8 cellular contexts compared by ENCODE assay signal in genomic region chr1:111448918-111449702, GRCh38. TPM values are rescaled to one million over a fixed set of nuclear protein-coding genes. Genes with fewer than 3 reads are reported as not detected.
DNase-seq lines count a peak whose midpoint lies in the region; ATAC-seq, FAIRE-seq and TF ChIP-seq lines count a peak whose summit lies in the region.

ATP5PB (plus strand) TSS chr1:111449464; CDS start chr1:111449542, 78 bp downstream.
WDR77 (minus strand) TSS chr1:111449256; CDS start chr1:111449169, 87 bp downstream.

- H3K9me3 ChIP-seq in ascending aorta (no peaks in the 10 kb centered on the region), right atrium auricular region (no peaks in the 10 kb centered on the region), psoas muscle (no peaks in the 10 kb centered on the region)

- FAIRE-seq in urothelium cell line (lab: Jason Lieb, UNC): peak; percentile 80

- 0 to 1% (median 0%) methylated on average over 39 to 54 of the region's 54 CpGs for WGBS in psoas muscle, 3 donors

- peaks cover 13 to 29% of the 10 kb centered on the region in 2 donors for H3K4me1 ChIP-seq in ascending aorta
- peaks cover 0 to 45% of the 10 kb centered on the region in 2 donors for H3K4me1 ChIP-seq in right atrium auricular region
- H3K4me1 ChIP-seq in psoas muscle: peaks cover 48% of the 10 kb centered on the region

- H3K27ac ChIP-seq in ascending aorta (peak within 1 kb of the TSS; percentile 80 to 84), right atrium auricular region (peak within 1 kb of the TSS; percentile 84 to 87), psoas muscle (peak within 1 kb of the TSS; percentile 89)

- H3K27ac Mint-ChIP-seq in T-helper 2 cell treated with Interferon-gamma antibody and Interleukin-4, amounts not matched to agents 5 μg/mL and 100 μg/mL, for 36 hours: peak within 1 kb of the TSS; percentile 97

- peaks cover 51% of the 10 kb centered on the region for H3K36me3 Mint-ChIP-seq in T-helper 2 cell treated with Interferon-gamma antibody and Interleukin-4, amounts not matched to agents 5 μg/mL and 100 μg/mL, for 36 hours (ENCODE audit: low read depth)

- H3K27me3 Mint-ChIP-seq in T-helper 2 cell treated with Interferon-gamma antibody and Interleukin-4, amounts not matched to agents 5 μg/mL and 100 μg/mL, for 36 hours (ENCODE audit: low read depth): no peaks in the 10 kb centered on the region

- H3K27me3 ChIP-seq in ascending aorta (no peaks in the 10 kb centered on the region), right atrium auricular region (no peaks in the 10 kb centered on the region), psoas muscle (ENCODE audit: insufficient read depth in 3 of 3, low read length in 2 of 3) (no peaks in the 10 kb centered on the region)

- H3K4me1 Mint-ChIP-seq in T-helper 2 cell treated with Interferon-gamma antibody and Interleukin-4, amounts not matched to agents 5 μg/mL and 100 μg/mL, for 36 hours (ENCODE audit: low read depth): peaks cover 52% of the 10 kb centered on the region

- DNase-seq in NCI-H1930 (lab: John Stamatoyannopoulos, UW): peak; percentile 97 to 99
- peak; percentile 94 for DNase-seq in T-helper 2 cell treated with Interferon-gamma antibody and Interleukin-4, amounts not matched to agents 5 μg/mL and 100 μg/mL, for 36 hours (ENCODE audit: low spot score)
- DNase-seq in ascending aorta (ENCODE audit: low spot score in 2 of 2): peak; percentile 89 to 98
- DNase-seq in right atrium auricular region (ENCODE audit: low spot score): peak; percentile 98
- peak; percentile 93 to 97 for DNase-seq in psoas muscle
- DNase-seq in urothelium cell line (ENCODE audit: low spot score): peak; percentile 100

- no peaks in the 10 kb centered on the region for H3K9me3 Mint-ChIP-seq in T-helper 2 cell treated with Interferon-gamma antibody and Interleukin-4, amounts not matched to agents 5 μg/mL and 100 μg/mL, for 36 hours

- intact Hi-C loops in ascending aorta (cut with DNase I) (loop anchor here (1.0 to 10.0 kb wide), 6 partner anchors 306 to 1266 kb away; partner anchors contain the start of genes CEPT1, DDX20, DRAM2 and LRIF1), psoas muscle (cut with DNase I) (loop anchor here (5.0 to 10.0 kb wide), 3 partner anchors 304 to 1104 kb away; partner anchors contain the start of genes CEPT1 (in 2 of the 2) and DRAM2 (in 2 of the 2))

- H3K4me3 ChIP-seq in ascending aorta (peak within 1 kb of the TSS; percentile 85 to 96), right atrium auricular region (peak within 1 kb of the TSS; percentile 72 to 78), psoas muscle (peak within 1 kb of the TSS; percentile 86)

- peaks cover 4 to 21% of the 10 kb centered on the region in 2 donors for H3K36me3 ChIP-seq in ascending aorta
- H3K36me3 ChIP-seq in right atrium auricular region: peaks cover 6% of the 10 kb centered on the region
- peaks cover 10 to 49% of the 10 kb centered on the region in 2 donors for H3K36me3 ChIP-seq in psoas muscle (ENCODE audit: insufficient read depth in 1 of 2, low read depth in 1 of 2)

- peak in 1 of 3 experiments; percentile 7 for TF ChIP-seq CTCF in ascending aorta (IDR thresholded peaks at IDR 0.05)
- TF ChIP-seq CTCF in right atrium auricular region (IDR thresholded peaks at IDR 0.05): no peak
- TF ChIP-seq CTCF in psoas muscle (IDR thresholded peaks at IDR 0.05): peak; percentile 9

- ATAC-seq in GM18502 (IDR thresholded peaks at IDR 0.05; ENCODE audit: poor library complexity, unreplicated experiment) (peak; percentile 93), HG02970 (IDR thresholded peaks at IDR 0.05; ENCODE audit: low FRiP score, unreplicated experiment) (peak; percentile 94), psoas muscle (peak; percentile 96 to 99 (median 98))

- peak within 1 kb of the TSS; percentile 99 for H3K4me3 Mint-ChIP-seq in T-helper 2 cell treated with Interferon-gamma antibody and Interleukin-4, amounts not matched to agents 5 μg/mL and 100 μg/mL, for 36 hours

RNA-seq across cellular contexts. Expression of gene ATP5PB, which starts in this region (rescaled TPM):
- 24.7 TPM for total RNA-seq in ascending aorta
- 100 to 1,000 TPM; 297 to 429 TPM for total RNA-seq in right atrium auricular region
- total RNA-seq in psoas muscle: 100 to 1,000 TPM; 272 to 484 (median 398) TPM
- 100 to 1,000 TPM; 378 to 649 (median 465) TPM for polyA plus RNA-seq in psoas muscle

RNA-seq across cellular contexts. Expression of gene WDR77, which starts in this region (rescaled TPM):
- total RNA-seq in ascending aorta: 31.2 TPM
- total RNA-seq in right atrium auricular region: 10 to 100 TPM; 29.9 to 44.0 TPM
- 10 to 100 TPM; 35.3 to 48.2 (median 42.9) TPM for total RNA-seq in psoas muscle
- polyA plus RNA-seq in psoas muscle: 100 to 1,000 TPM in 1 of 3 donors, 10 to 100 TPM in 2; 36.7 to 103 (median 62.7) TPM

Comparison
In these comparisons a context has a peak if more than half of its experiments do, and no peak if none do; other contexts are left out.
1. Peak in every context shown above with its lines: DNase-seq, ATAC-seq, H3K4me3 ChIP-seq and H3K27ac ChIP-seq.
2. RNA of gene ATP5PB (total RNA-seq): 297 to 429 TPM in right atrium auricular region and 272 to 484 TPM in psoas muscle; 24.7 TPM in ascending aorta (single experiment); every median in the first group is over 10 times any median in the second.